2 cellular contexts compared by ENCODE assay signal in the genomic region with DNA sequence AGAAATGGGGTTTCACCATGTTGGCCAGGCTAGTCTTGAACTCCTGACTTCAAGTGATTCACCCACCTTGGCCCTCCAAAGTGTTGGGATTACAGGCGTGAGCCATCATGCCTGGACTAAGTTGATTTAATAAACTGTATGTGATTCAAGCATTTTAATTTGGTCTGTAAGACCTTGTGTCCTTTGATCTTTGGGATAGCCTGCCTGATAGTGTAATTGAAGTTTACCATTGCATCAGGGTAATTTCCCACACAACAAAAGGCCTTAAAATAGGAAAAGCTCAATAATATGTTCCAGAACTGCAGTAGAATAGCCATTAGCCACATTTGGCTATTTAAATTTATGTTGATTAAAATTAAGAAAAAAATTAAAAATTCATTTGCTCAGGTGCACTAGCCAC.
A peak's percentile ranks its signal among the peaks of the same experiment; 100 is the strongest.
TF ChIP-seq lines count a peak whose summit lies in the region.

No MANE protein-coding gene starts in this region.

TF ChIP-seq in HepG2, 621 proteins besides CTCF, POLR2A, EP300 and RAD21:
- no peak for TF ChIP-seq ZNF24 (IDR thresholded peaks at IDR 0.05)
- peak; percentile 12; the same call in 1 of the 2 replicates for TF ChIP-seq CEBPG (CRISPR knock-in tag; IDR thresholded peaks at IDR 0.05)
- TF ChIP-seq, protein P1, sequence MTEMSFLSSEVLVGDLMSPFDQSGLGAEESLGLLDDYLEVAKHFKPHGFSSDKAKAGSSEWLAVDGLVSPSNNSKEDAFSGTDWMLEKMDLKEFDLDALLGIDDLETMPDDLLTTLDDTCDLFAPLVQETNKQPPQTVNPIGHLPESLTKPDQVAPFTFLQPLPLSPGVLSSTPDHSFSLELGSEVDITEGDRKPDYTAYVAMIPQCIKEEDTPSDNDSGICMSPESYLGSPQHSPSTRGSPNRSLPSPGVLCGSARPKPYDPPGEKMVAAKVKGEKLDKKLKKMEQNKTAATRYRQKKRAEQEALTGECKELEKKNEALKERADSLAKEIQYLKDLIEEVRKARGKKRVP (CRISPR knock-in tag; IDR thresholded peaks at IDR 0.05): peak in 1 of 2 experiments; percentile 85; a peak in 2 of 4 replicates

TF ChIP-seq in WTC11, 78 proteins besides CTCF, POLR2A, EP300 and RAD21:
- TF ChIP-seq, protein P2, sequence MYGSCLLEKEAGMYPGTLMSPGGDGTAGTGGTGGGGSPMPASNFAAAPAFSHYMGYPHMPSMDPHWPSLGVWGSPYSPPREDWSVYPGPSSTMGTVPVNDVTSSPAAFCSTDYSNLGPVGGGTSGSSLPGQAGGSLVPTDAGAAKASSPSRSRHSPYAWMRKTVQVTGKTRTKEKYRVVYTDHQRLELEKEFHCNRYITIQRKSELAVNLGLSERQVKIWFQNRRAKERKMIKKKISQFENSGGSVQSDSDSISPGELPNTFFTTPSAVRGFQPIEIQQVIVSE (CRISPR knock-in tag; IDR thresholded peaks at IDR 0.05; ENCODE audit: borderline replicate concordance): no peak
- peak; percentile 69 for TF ChIP-seq GABPB1 (CRISPR knock-in tag; IDR thresholded peaks at IDR 0.05)
